ENCODE assay signal across 8 cellular contexts in genomic region chr17:68497885-68498319, GRCh38. TPM values are rescaled to one million over a fixed set of nuclear protein-coding genes. Genes with fewer than 3 reads are reported as not detected.
DNase-seq lines count a peak whose midpoint lies in the region; ATAC-seq and TF ChIP-seq lines count a peak whose summit lies in the region.

No MANE protein-coding gene starts in this region.

- no peak overlapping the region for H3K27ac ChIP-seq in SK-N-SH (ENCODE audit: low read depth in 2 of 2, low read length in 1 of 2)

- H3K27me3 ChIP-seq in SK-N-SH (ENCODE audit: insufficient read depth), result no peaks in the 10 kb centered on the region; the same call in 1 of the 2 replicates

- no peaks in the 10 kb centered on the region for H3K9me3 Mint-ChIP-seq in central memory CD8-positive, alpha-beta T cell

- no peaks in the 10 kb centered on the region for H3K36me3 Mint-ChIP-seq in central memory CD8-positive, alpha-beta T cell (ENCODE audit: insufficient read depth)

- H3K4me2 ChIP-seq in SK-N-SH, result no peak overlapping the region

- H3F3A ChIP-seq in SK-N-SH (replicated peaks; ENCODE audit: insufficient read depth), result peaks cover 9% of the 10 kb centered on the region

- no peak for TF ChIP-seq RAD21 in SK-N-SH (IDR thresholded peaks at IDR 0.05; ENCODE audit: low read length)

- ATAC-seq in GM21381 (IDR thresholded peaks at IDR 0.05; ENCODE audit: unreplicated experiment), result peak; percentile 96
- ATAC-seq in HG03521 (IDR thresholded peaks at IDR 0.05; ENCODE audit: unreplicated experiment), result peak; percentile 89
- ATAC-seq in central memory CD8-positive, alpha-beta T cell (replicated peaks; ENCODE audit: extremely low read depth, poor library complexity, severe bottlenecking), result peak; percentile 40

- TF ChIP-seq EP300 in SK-N-SH (IDR thresholded peaks at IDR 0.05; ENCODE audit: borderline replicate concordance in 1 of 2, low read depth in 1 of 2, low read length in 1 of 2), result no peak

- WGBS in SK-N-SH (ENCODE audit: low lambda C conversion rate), result 44% methylated on average over 3 of the region's 3 CpGs

- CTCF ChIA-PET in SK-N-SH (lab: Yijun Ruan, JAX), result interaction anchor here (0.7 to 3.4 kb wide), 5 partner anchors 11 to 325 kb away, joined by 3 to 21 read pairs (median 4); no protein-coding TSS in a partner anchor

- no peak overlapping the region for H3K9ac ChIP-seq in SK-N-SH

- H3K27ac Mint-ChIP-seq in central memory CD8-positive, alpha-beta T cell (ENCODE audit: low read depth), result peak overlapping the region; percentile 33

- no peaks in the 10 kb centered on the region for H3K36me3 ChIP-seq in SK-N-SH (replicated peaks in 1 of 2; ENCODE audit: control insufficient read depth in 1 of 2, insufficient read depth in 2 of 2, low read length in 1 of 2)

- H3K9me3 ChIP-seq in SK-N-SH, result no peaks in the 10 kb centered on the region

- H4K20me1 ChIP-seq in SK-N-SH (ENCODE audit: insufficient read depth), result no peaks in the 10 kb centered on the region

- H3K4me1 Mint-ChIP-seq in central memory CD8-positive, alpha-beta T cell, result peaks cover 23% of the 10 kb centered on the region

- H2AFZ ChIP-seq in SK-N-SH (ENCODE audit: low read depth), result no peak overlapping the region

- TF ChIP-seq CTCF in GM10266 (IDR thresholded peaks at IDR 0.05; ENCODE audit: control insufficient read depth, insufficient read depth, low read depth, missing control alignments) (no peak), SK-N-SH (IDR thresholded peaks at IDR 0.05) (no peak)

- POLR2A ChIA-PET in SK-N-SH (lab: Yijun Ruan, JAX), result interaction anchor here (1.2 kb wide), 1 partner anchor 15 kb away, joined by 3 read pairs; no protein-coding TSS in a partner anchor

- no peak overlapping the region for H3K4me3 Mint-ChIP-seq in central memory CD8-positive, alpha-beta T cell

- no peaks in the 10 kb centered on the region for H3K9me2 ChIP-seq in SK-N-SH

- peak; percentile 82 for DNase-seq in GM10266 (ENCODE audit: extremely low spot score)
- no peak for DNase-seq in central memory CD8-positive, alpha-beta T cell (ENCODE audit: low spot score in 2 of 2)
- DNase-seq in UCSD-AML1 (lab: John Stamatoyannopoulos, UW; ENCODE audit: unreplicated experiment), result no peak
- DNase-seq in NCI-H1417 (lab: John Stamatoyannopoulos, UW), result no peak
- no peak for DNase-seq in NCI-H187 treated with DMSO at 0.1 percent for 48 hours (lab: John Stamatoyannopoulos, UW)
- DNase-seq in SK-N-SH, result no peak

- H3K4me3 ChIP-seq in SK-N-SH (ENCODE audit: low read depth in 2 of 2, low read length in 1 of 2), result no peak overlapping the region

- H3K27me3 Mint-ChIP-seq in central memory CD8-positive, alpha-beta T cell, result peaks cover 17% of the 10 kb centered on the region

- peaks cover 0 to 6% of the 10 kb centered on the region in 2 experiments; a peak in 1 of 4 replicates for H3K4me1 ChIP-seq in SK-N-SH (ENCODE audit: control insufficient read depth in 1 of 2, insufficient read depth in 2 of 2, low read depth in 1 of 2, low read length in 1 of 2)

- no peaks in the 10 kb centered on the region for H3K79me2 ChIP-seq in SK-N-SH (ENCODE audit: insufficient read depth)

TF ChIP-seq in SK-N-SH, 30 proteins besides CTCF, POLR2A, EP300 and RAD21:
- TF ChIP-seq GATA2 (CRISPR knock-in tag; IDR thresholded peaks at IDR 0.05), result no peak
- TF ChIP-seq, protein P1, sequence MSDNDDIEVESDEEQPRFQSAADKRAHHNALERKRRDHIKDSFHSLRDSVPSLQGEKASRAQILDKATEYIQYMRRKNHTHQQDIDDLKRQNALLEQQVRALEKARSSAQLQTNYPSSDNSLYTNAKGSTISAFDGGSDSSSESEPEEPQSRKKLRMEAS (IDR thresholded peaks at IDR 0.05; ENCODE audit: low read depth), result no peak
- no peak for TF ChIP-seq NFIC (IDR thresholded peaks at IDR 0.05; ENCODE audit: borderline replicate concordance)
- TF ChIP-seq NRF1 (IDR thresholded peaks at IDR 0.05; ENCODE audit: low read depth, low read length), result no peak
- TF ChIP-seq SIN3A (IDR thresholded peaks at IDR 0.05; ENCODE audit: borderline replicate concordance, low read depth, low read length), result no peak
- no peak for TF ChIP-seq REST (IDR thresholded peaks at IDR 0.05; ENCODE audit: low read depth, low read length)
- no peak for TF ChIP-seq YY1 (IDR thresholded peaks at IDR 0.05; ENCODE audit: low read depth)
- TF ChIP-seq JUND (IDR thresholded peaks at IDR 0.05), result no peak
- TF ChIP-seq RCOR1 (IDR thresholded peaks at IDR 0.05; ENCODE audit: low read length), result no peak
- no peak for TF ChIP-seq TAF1 (IDR thresholded peaks at IDR 0.05; ENCODE audit: borderline replicate concordance, low read depth, low read length)
- TF ChIP-seq MEF2A (IDR thresholded peaks at IDR 0.05; ENCODE audit: borderline replicate concordance, low read depth), result no peak
- TF ChIP-seq TEAD4 (IDR thresholded peaks at IDR 0.05; ENCODE audit: borderline replicate concordance, insufficient read depth), result no peak
- TF ChIP-seq FOXM1 (IDR thresholded peaks at IDR 0.05; ENCODE audit: low read depth), result no peak
- TF ChIP-seq MXI1 (IDR thresholded peaks at IDR 0.05; ENCODE audit: low read depth, low read length), result no peak
- TF ChIP-seq USF2 (IDR thresholded peaks at IDR 0.05; ENCODE audit: borderline replicate concordance, low read depth, low read length), result no peak
- TF ChIP-seq TCF12 (IDR thresholded peaks at IDR 0.05), result no peak
- no peak for TF ChIP-seq RXRA (IDR thresholded peaks at IDR 0.05; ENCODE audit: borderline replicate concordance, low read depth)
- no peak for TF ChIP-seq CHD2 (IDR thresholded peaks at IDR 0.05; ENCODE audit: low read length, partially characterized antibody)

RNA-seq across cellular contexts. Expression of gene PRKAR1A, which starts 14.3 kb away (rescaled TPM):
- 195 and 224 TPM in 2 replicates for polyA plus RNA-seq in SK-N-SH (2012; rRNA removed)
- polyA plus RNA-seq in SK-N-SH (2012; cell fraction: cytosol; rRNA removed), result 189 and 197 TPM in 2 replicates
- polyA plus RNA-seq in SK-N-SH (2012; cell fraction: nucleus; rRNA removed), result 116 and 207 TPM in 2 replicates

RNA-seq across cellular contexts. Expression of gene WIPI1, which starts 40.6 kb away (rescaled TPM):
- polyA plus RNA-seq in SK-N-SH (2012; rRNA removed), result 52.7 and 65.2 TPM in 2 replicates
- 49.1 and 55.1 TPM in 2 replicates for polyA plus RNA-seq in SK-N-SH (2012; cell fraction: cytosol; rRNA removed)
- 35.4 and 62.8 TPM in 2 replicates for polyA plus RNA-seq in SK-N-SH (2012; cell fraction: nucleus; rRNA removed)

Comparison
In these comparisons a context has a peak if more than half of its experiments do, and no peak if none do; other contexts are left out.
1. ATAC-seq: peak in every context shown above with its lines; median percentile 96 in GM21381; 89 in HG03521; 40 in central memory CD8-positive, alpha-beta T cell.